Comparison of ENCODE assay signal across 8 cellular contexts in genomic region chr11:86919557-86920210, GRCh38. TPM values are rescaled to one million over a fixed set of nuclear protein-coding genes. Genes with fewer than 3 reads are reported as not detected.
DNase-seq lines count a peak whose midpoint lies in the region; TF ChIP-seq lines count a peak whose summit lies in the region.

No MANE protein-coding gene starts in this region.

- peak overlapping the region; percentile 52 for H2AFZ ChIP-seq in GM23248

- H3K27me3 Mint-ChIP-seq in type B pancreatic cell = no peaks in the 10 kb centered on the region

- H4K20me1 ChIP-seq in GM23248 (ENCODE audit: insufficient read depth) = no peaks in the 10 kb centered on the region

- H3K36me3 ChIP-seq in GM23248 (ENCODE audit: low read depth) = no peaks in the 10 kb centered on the region

- H3K4me2 ChIP-seq in GM23248 (ENCODE audit: unreplicated experiment) = no peak overlapping the region

- H3K4me3 ChIP-seq in GM23248 (no peak overlapping the region), cardiac fibroblast (replicated peaks in 1 of 2; ENCODE audit: low read depth in 2 of 2, low read length in 2 of 2) (no peak overlapping the region)

- no peak overlapping the region for H3K4me3 Mint-ChIP-seq in type B pancreatic cell

- H3K27ac ChIP-seq in GM23248 = peak overlapping the region; percentile 34

- peaks cover 40% of the 10 kb centered on the region for H3K4me1 Mint-ChIP-seq in type B pancreatic cell (ENCODE audit: unreplicated experiment)

- peaks cover 41% of the 10 kb centered on the region for H3K4me1 ChIP-seq in GM23248 (ENCODE audit: insufficient read depth)

- in situ Hi-C loops in GM23248 (cut with MboI) = loop anchor here (10.0 kb wide), 1 partner anchor 45 kb away; no protein-coding TSS in a partner anchor

- H3K9ac ChIP-seq in GM23248 = peak overlapping the region; percentile 11; the same call in 1 of the 2 replicates

- peak; percentile 76 for DNase-seq in DMS53 (lab: John Stamatoyannopoulos, UW)
- DNase-seq in GM23248 = peak; percentile 83
- peak; percentile 41 for DNase-seq in NCI-H526 treated with DMSO at 0.1 percent for 48 hours (lab: John Stamatoyannopoulos, UW)
- DNase-seq in cardiac fibroblast (ENCODE audit: low read depth in 2 of 2) = peak; percentile 91
- DNase-seq in kidney tubule cell (ENCODE audit: low spot score) = peak; percentile 66
- DNase-seq in type B pancreatic cell (ENCODE audit: extremely low spot score, unreplicated experiment) = no peak
- no peak for DNase-seq in COLO668 (lab: John Stamatoyannopoulos, UW; ENCODE audit: unreplicated experiment)
- no peak for DNase-seq in activated effector memory CD4-positive, alpha-beta T cell treated with anti-CD3 and anti-CD28 coated beads, Interleukin-2, amount 50 U/mL, for 16 hours

- H3K9me3 ChIP-seq in GM23248 (ENCODE audit: low read depth) = no peaks in the 10 kb centered on the region

- H3K9me2 ChIP-seq in GM23248 (ENCODE audit: insufficient read depth) = no peaks in the 10 kb centered on the region

- no peaks in the 10 kb centered on the region for H3K27me3 ChIP-seq in GM23248 (replicated peaks; ENCODE audit: insufficient read depth)

- TF ChIP-seq CTCF in cardiac fibroblast (IDR thresholded peaks at IDR 0.05; ENCODE audit: low read depth, low read length) = peak; percentile 67
- TF ChIP-seq CTCF in type B pancreatic cell (conservative IDR thresholded peaks at IDR 0.05) = peak; percentile 77

- WGBS in GM23248 (ENCODE audit: low coverage in 1 of 2, low lambda C conversion rate in 2 of 2, missing lambda C conversion rate in 2 of 2), 2 experiments = 46% methylated on average over 7 of the region's 7 CpGs

- H3K79me2 ChIP-seq in GM23248 (ENCODE audit: insufficient read depth) = no peaks in the 10 kb centered on the region

- H3K36me3 Mint-ChIP-seq in type B pancreatic cell = no peaks in the 10 kb centered on the region

- peaks cover 9% of the 10 kb centered on the region for H3K9me3 Mint-ChIP-seq in type B pancreatic cell

- H3K27ac Mint-ChIP-seq in type B pancreatic cell = peak overlapping the region; percentile 12

- peaks cover 21% of the 10 kb centered on the region for H3F3A ChIP-seq in GM23248 (ENCODE audit: insufficient read depth)

RNA-seq across cellular contexts. Expression of gene FZD4, which starts 35.5 kb away (rescaled TPM):
- total RNA-seq in GM23248 (2014; rRNA removed; shearing (Covaris generic)) = 19.1 and 21.3 TPM in 2 replicates
- polyA plus RNA-seq in GM23248 (2016; fragmentation: Nextera tagmentation; extraction: Ambion mirVana) = 7.8 and 8.3 TPM in 2 replicates
- 6.4 and 11.9 TPM in 2 replicates for total RNA-seq in type B pancreatic cell (ENCODE audit: low replicate concordance)

Comparison
In these comparisons a context has a peak if more than half of its experiments do, and no peak if none do; other contexts are left out.
1. DNase-seq: peak in DMS53 (single experiment), GM23248 (single experiment), NCI-H526 treated with DMSO at 0.1 percent for 48 hours (single experiment), cardiac fibroblast (2 of 2) and kidney tubule cell (single experiment); none in type B pancreatic cell (single experiment), COLO668 (single experiment) and activated effector memory CD4-positive, alpha-beta T cell treated with anti-CD3 and anti-CD28 coated beads, Interleukin-2, amount 50 U/mL, for 16 hours (single experiment).